ENCODE assay signal across 28 cellular contexts in the genomic region with DNA sequence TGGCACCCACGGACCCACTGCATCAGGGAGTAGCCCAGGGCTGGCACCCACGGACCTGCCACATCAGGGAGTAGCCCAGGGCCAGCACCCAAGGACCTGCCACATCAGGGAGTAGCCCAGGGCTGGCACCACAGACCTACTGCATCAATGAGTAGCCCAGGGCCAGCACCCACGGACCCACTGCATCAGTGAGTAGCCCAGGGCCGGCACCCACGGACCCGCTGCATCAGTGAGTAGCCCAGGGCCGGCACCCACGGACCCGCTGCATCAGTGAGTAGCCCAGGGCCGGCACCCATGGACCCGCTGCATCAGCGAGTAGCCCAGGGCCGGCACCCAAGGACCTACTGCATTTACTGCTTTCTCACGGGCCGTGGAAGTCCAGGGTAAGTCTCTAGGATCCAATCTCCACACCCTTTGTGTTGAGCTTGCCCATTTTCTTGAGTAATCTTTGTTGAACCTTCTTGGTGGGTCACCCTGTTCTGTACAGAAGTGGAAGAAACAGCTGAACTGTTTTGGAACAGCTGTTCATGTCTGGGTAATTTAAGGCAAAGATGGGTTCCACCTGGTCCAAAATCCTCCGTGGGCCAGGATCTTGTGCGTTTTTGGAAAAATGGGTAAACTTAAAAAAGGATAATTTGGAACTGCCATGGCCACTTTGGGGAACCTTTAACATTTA.
DNase-seq lines count a peak whose midpoint lies in the region; ATAC-seq and TF ChIP-seq lines count a peak whose summit lies in the region.
"Had no signal": no experiment of that assay in that cellular context is flagged by ENCODE, and none has a peak within 500 bp of the region (broad histone marks: within the 10 kb centered on the region; RNA-seq: fewer than 3 reads in every experiment).

No MANE protein-coding gene starts in this region.

- H3K27ac ChIP-seq in colonic mucosa (no peak overlapping the region), lower lobe of right lung (no peak overlapping the region), testis (no peak overlapping the region), tibial artery (no peak overlapping the region)
- H3K27ac ChIP-seq: BLaER1 treated with 17β-estradiol and CSF1 and Interleukin-3, amounts not matched to agents 10 nM and 100 nM; epithelial cell of prostate; HL-60; parathyroid adenoma had no signal

- WGBS in testis, 2 donors: 66 to 71% methylated on average over 8 to 17 of the region's 17 CpGs

- TF ChIP-seq CTCF in colonic mucosa (IDR thresholded peaks at IDR 0.05) (no peak), lower lobe of right lung (IDR thresholded peaks at IDR 0.05) (no peak), testis (IDR thresholded peaks at IDR 0.05) (no peak), tibial artery (IDR thresholded peaks at IDR 0.05) (no peak)

- no peaks in the 10 kb centered on the region for H3K4me1 ChIP-seq in colonic mucosa
- H3K4me1 ChIP-seq in lower lobe of right lung: peaks cover under 1% of the 10 kb centered on the region
- H3K4me1 ChIP-seq in testis: no peaks in the 10 kb centered on the region
- H3K4me1 ChIP-seq in tibial artery: peaks cover 0 to 7% (median 2%) of the 10 kb centered on the region in 4 donors

- ATAC-seq in Right ventricle myocardium superior (ENCODE audit: poor library complexity): peak; percentile 92
- peak; percentile 35 to 66 for ATAC-seq in lower lobe of right lung
- no peak for ATAC-seq in HG02610 (IDR thresholded peaks at IDR 0.05; ENCODE audit: unreplicated experiment)
- ATAC-seq: activated naive CD4-positive, alpha-beta T cell treated with anti-CD3 and anti-CD28 coated beads, Interleukin-2, amount 50 U/mL, for 72 hours; HCT116; PC-3; SK-N-SH treated with all-trans-retinoic acid at 6 μM for 48 hours had no signal

- TF ChIP-seq POLR2A in testis (IDR thresholded peaks at IDR 0.05): no peak

- DNase-seq in colonic mucosa: peak; percentile 13
- DNase-seq in Right ventricle myocardium superior: no peak
- DNase-seq in lower lobe of right lung: no peak
- peak; percentile 12 for DNase-seq in testis
- no peak for DNase-seq in tibial artery
- DNase-seq in activated effector memory CD4-positive, alpha-beta T cell treated with anti-CD3 and anti-CD28 coated beads, Interleukin-2, amount 50 U/mL, for 16 hours: no peak
- no peak for DNase-seq in pons (ENCODE audit: low spot score)
- DNase-seq: activated CD4-positive, alpha-beta T cell treated with anti-CD3 and anti-CD28 coated beads, Interleukin-2, amount 50 U/mL, for 4 hours; amygdala; COR-L47; effector CD4-positive, alpha-beta T cell; KG1; mesenchymal stem cell; MG63; NCI-H1417 treated with DMSO at 0.1 percent for 48 hours; NCI-H2029 treated with DMSO at 0.1 percent for 48 hours; NCI-H524 treated with DMSO at 0.1 percent for 48 hours; PC-3; stimulated activated CD4-positive, alpha-beta T cell treated with anti-CD3 and anti-CD28 coated beads, Interleukin-4, amount 100 ng/mL, for 24 hours; transverse colon had no signal

- H3K27me3 ChIP-seq in colonic mucosa (no peaks in the 10 kb centered on the region), lower lobe of right lung (ENCODE audit: low read depth) (no peaks in the 10 kb centered on the region), testis (no peaks in the 10 kb centered on the region), tibial artery (no peaks in the 10 kb centered on the region)
- H3K27me3 ChIP-seq: BLaER1 treated with 17β-estradiol and CSF1 and Interleukin-3, amounts not matched to agents 10 nM and 100 nM; MG63; transverse colon had no signal

- H3K36me3 ChIP-seq in colonic mucosa (no peaks in the 10 kb centered on the region), lower lobe of right lung (no peaks in the 10 kb centered on the region), testis (ENCODE audit: low read depth, missing control alignments) (no peaks in the 10 kb centered on the region), tibial artery (no peaks in the 10 kb centered on the region)
- H3K36me3 ChIP-seq: BLaER1 treated with 17β-estradiol and CSF1 and Interleukin-3, amounts not matched to agents 10 nM and 100 nM; MG63; transverse colon had no signal

- no peak overlapping the region for H3K9ac ChIP-seq in colonic mucosa (ENCODE audit: low read depth in 2 of 2, low read length in 2 of 2)
- H3K9ac ChIP-seq: BLaER1 treated with 17β-estradiol and CSF1 and Interleukin-3, amounts not matched to agents 10 nM and 100 nM; parathyroid adenoma had no signal

- H3K4me3 ChIP-seq in colonic mucosa: no peak overlapping the region
- H3K4me3 ChIP-seq in lower lobe of right lung: no peak overlapping the region
- no peak overlapping the region for H3K4me3 ChIP-seq in testis
- H3K4me3 ChIP-seq in tibial artery: no peak overlapping the region
- H3K4me3 ChIP-seq: BLaER1 treated with 17β-estradiol and CSF1 and Interleukin-3, amounts not matched to agents 10 nM and 100 nM; MG63; transverse colon had no signal

- H3K9me3 ChIP-seq in colonic mucosa (no peaks in the 10 kb centered on the region), lower lobe of right lung (no peaks in the 10 kb centered on the region), testis (no peaks in the 10 kb centered on the region), tibial artery (no peaks in the 10 kb centered on the region)
- H3K9me3 ChIP-seq: BLaER1 treated with 17β-estradiol and CSF1 and Interleukin-3, amounts not matched to agents 10 nM and 100 nM; MG63; transverse colon had no signal

- intact Hi-C loops in colonic mucosa (cut with DNase I) (no loop called here), Right ventricle myocardium superior (cut with DNase I) (no loop called here), lower lobe of right lung (cut with DNase I) (no loop called here), testis (cut with DNase I; ENCODE audit: low total_unique reads) (no loop called here), tibial artery (cut with DNase I; ENCODE audit: low total_unique reads) (no loop called here)

Comparison
In these comparisons a context has a peak if more than half of its experiments do, and no peak if none do; other contexts are left out.
1. DNase-seq: peak in colonic mucosa (single experiment) and testis (single experiment); none in Right ventricle myocardium superior (single experiment), lower lobe of right lung (single experiment), tibial artery (0 of 2), activated effector memory CD4-positive, alpha-beta T cell treated with anti-CD3 and anti-CD28 coated beads, Interleukin-2, amount 50 U/mL, for 16 hours (single experiment) and pons (single experiment).